In genomic region chr6:44254201-44254956, GRCh38 we compare ENCODE assay signal across 12 cellular contexts. TPM values are rescaled to one million over a fixed set of nuclear protein-coding genes. Genes with fewer than 3 reads are reported as not detected.
DNase-seq lines count a peak whose midpoint lies in the region; ATAC-seq and TF ChIP-seq lines count a peak whose summit lies in the region.
"Had no signal": no experiment of that assay in that cellular context is flagged by ENCODE, and none has a peak within 500 bp of the region (broad histone marks: within the 10 kb centered on the region; RNA-seq: fewer than 3 reads in every experiment).

No MANE protein-coding gene starts in this region.

- peaks cover 72% of the 10 kb centered on the region for H3K4me1 Mint-ChIP-seq in CD8-positive, alpha-beta T cell (ENCODE audit: low read depth)
- peaks cover 43% of the 10 kb centered on the region for H3K4me1 Mint-ChIP-seq in nephron

- H3K27ac ChIP-seq in CD8-positive, alpha-beta T cell (ENCODE audit: low read depth, low read length): no peak overlapping the region
- H3K27ac ChIP-seq in heart right ventricle: no peak overlapping the region
- H3K27ac ChIP-seq: HL-60, ovary had no signal

- no peaks in the 10 kb centered on the region for H3K27me3 ChIP-seq in CD8-positive, alpha-beta T cell (ENCODE audit: insufficient read depth, low read length)
- no peaks in the 10 kb centered on the region for H3K27me3 ChIP-seq in heart right ventricle
- H3K27me3 ChIP-seq: ovary had no signal

- DNase-seq in CD8-positive, alpha-beta T cell: no peak
- DNase-seq in HT1080 (ENCODE audit: low read depth): peak; percentile 48
- DNase-seq in activated T-cell treated with anti-CD3 and anti-CD28 coated beads, Interleukin-2, amount 50 U/mL, for 48 hours: peak; percentile 70
- DNase-seq in OCI-M2 (lab: John Stamatoyannopoulos, UW; ENCODE audit: unreplicated experiment): no peak
- no peak for DNase-seq in heart right ventricle
- no peak for DNase-seq in NK-92 treated with Interleukin-12 subunit alpha and Interleukin-12 subunit beta, amount 100 ng/mL, for 24 hours (lab: John Stamatoyannopoulos, UW)
- DNase-seq: NCI-H510A had no signal

- peaks cover 47% of the 10 kb centered on the region for H3K36me3 ChIP-seq in CD8-positive, alpha-beta T cell (ENCODE audit: insufficient read depth, low read length)
- peaks cover 6 to 79% (median 58%) of the 10 kb centered on the region in 9 donors for H3K36me3 ChIP-seq in heart right ventricle

- intact Hi-C loops in CD8-positive, alpha-beta T cell (cut with DNase I, micrococcal nuclease): no loop called here
- intact Hi-C loops in heart right ventricle (cut with DNase I): loop anchor here in 1 of 10 donors (10.0 kb wide), 1 partner anchor 160 kb away; no protein-coding TSS in a partner anchor

- H3K9me3 ChIP-seq in CD8-positive, alpha-beta T cell (ENCODE audit: low read length): no peaks in the 10 kb centered on the region
- H3K9me3 ChIP-seq in heart right ventricle: no peaks in the 10 kb centered on the region
- H3K9me3 ChIP-seq: ovary had no signal

- H3K4me1 ChIP-seq in CD8-positive, alpha-beta T cell (ENCODE audit: insufficient read depth, low read length): peaks cover 34% of the 10 kb centered on the region
- peaks cover 12 to 79% (median 42%) of the 10 kb centered on the region in 9 donors for H3K4me1 ChIP-seq in heart right ventricle

- peak overlapping the region; percentile 41 for H3K4me3 Mint-ChIP-seq in CD8-positive, alpha-beta T cell
- H3K4me3 Mint-ChIP-seq in nephron: peak overlapping the region; percentile 85 to 90 (median 88)

- H3K36me3 Mint-ChIP-seq in CD8-positive, alpha-beta T cell: peaks cover 83% of the 10 kb centered on the region
- H3K36me3 Mint-ChIP-seq in nephron (ENCODE audit: low read depth): peaks cover 58% of the 10 kb centered on the region

- CTCF ChIA-PET in CD8-positive, alpha-beta T cell (lab: Charles Lee): interaction anchor here (0.9 to 6.3 kb wide), 9 partner anchors 9 to 155 kb away, joined by 3 to 67 read pairs (median 3); partner anchors contain the start of genes HSP90AB1 and NFKBIE

- TF ChIP-seq CTCF in CD8-positive, alpha-beta T cell (IDR thresholded peaks at IDR 0.05): no peak
- TF ChIP-seq CTCF in nephron (IDR thresholded peaks at IDR 0.05; ENCODE audit: unreplicated experiment in 3 of 3): no peak
- TF ChIP-seq CTCF in heart right ventricle (IDR thresholded peaks at IDR 0.05): no peak

- POLR2A ChIA-PET in CD8-positive, alpha-beta T cell (lab: Charles Lee): interaction anchor here (0.7 to 4.6 kb wide), 3 partner anchors 7 to 26 kb away, joined by 3 to 114 read pairs (median 3); partner anchors contain the start of gene HSP90AB1

- H3K27me3 Mint-ChIP-seq in CD8-positive, alpha-beta T cell (ENCODE audit: low read depth): no peaks in the 10 kb centered on the region
- H3K27me3 Mint-ChIP-seq in nephron (ENCODE audit: low read depth): no peaks in the 10 kb centered on the region

- no peak for ATAC-seq in CD8-positive, alpha-beta T cell
- ATAC-seq in HG03457 (IDR thresholded peaks at IDR 0.05; ENCODE audit: unreplicated experiment) (no peak), heart right ventricle (no peak)

- H3K27ac Mint-ChIP-seq in CD8-positive, alpha-beta T cell: peak overlapping the region; percentile 57
- peak overlapping the region; percentile 19 to 67 (median 58) for H3K27ac Mint-ChIP-seq in nephron

- no peaks in the 10 kb centered on the region for H3K9me3 Mint-ChIP-seq in CD8-positive, alpha-beta T cell
- H3K9me3 Mint-ChIP-seq in nephron: no peaks in the 10 kb centered on the region

- no peak overlapping the region for H3K4me3 ChIP-seq in CD8-positive, alpha-beta T cell (ENCODE audit: low read depth, low read length)
- H3K4me3 ChIP-seq in heart right ventricle: no peak overlapping the region
- H3K4me3 ChIP-seq: ovary had no signal

- 70 to 72% methylated on average over 9 of the region's 9 CpGs for WGBS in heart right ventricle, 2 donors

RNA-seq across cellular contexts. Expression of gene SLC35B2, which starts 2.9 kb away (rescaled TPM):
- 1 to 10 TPM; 6.3 to 6.4 TPM for total RNA-seq in CD8-positive, alpha-beta T cell
- 123 and 127 TPM in 2 replicates for total RNA-seq in HT1080 (2014; rRNA removed; shearing (Covaris generic))
- 122 and 140 TPM in 2 replicates for polyA plus RNA-seq in HT1080 (2015; cell fraction: cytosol; rRNA removed)
- 89.5 and 94.0 TPM in 2 replicates for polyA plus RNA-seq in HT1080 (2015; cell fraction: nucleus; rRNA removed)
- total RNA-seq in heart right ventricle: 10 to 100 TPM; 19.4 to 29.8 (median 23.7) TPM
- 10 to 100 TPM in 1 of 2 donors, 1 to 10 TPM in 1; 9.1 to 27.2 TPM for polyA plus RNA-seq in heart right ventricle

RNA-seq across cellular contexts. Expression of gene HSP90AB1, which starts 7.5 kb away (rescaled TPM):
- total RNA-seq in CD8-positive, alpha-beta T cell: 100 to 1,000 TPM; 561 to 585 TPM
- total RNA-seq in HT1080 (2014; rRNA removed; shearing (Covaris generic)): 1,711 and 1,925 TPM in 2 replicates
- polyA plus RNA-seq in HT1080 (2015; cell fraction: cytosol; rRNA removed): 1,157 and 1,362 TPM in 2 replicates
- 2,491 and 2,674 TPM in 2 replicates for polyA plus RNA-seq in HT1080 (2015; cell fraction: nucleus; rRNA removed)
- total RNA-seq in heart right ventricle: 1,000 to 10,000 TPM in 4 of 10 donors, 100 to 1,000 TPM in 6; 675 to 1,053 (median 920) TPM
- polyA plus RNA-seq in heart right ventricle: 100 to 1,000 TPM; 235 to 764 TPM

RNA-seq across cellular contexts. Expression of gene NFKBIE, which starts 11.0 kb away (rescaled TPM):
- total RNA-seq in CD8-positive, alpha-beta T cell: 10 to 100 TPM; 44.5 to 45.8 TPM
- 11.4 and 12.5 TPM in 2 replicates for total RNA-seq in HT1080 (2014; rRNA removed; shearing (Covaris generic))
- polyA plus RNA-seq in HT1080 (2015; cell fraction: cytosol; rRNA removed): 7.2 and 8.5 TPM in 2 replicates
- polyA plus RNA-seq in HT1080 (2015; cell fraction: nucleus; rRNA removed): 4.8 and 5.2 TPM in 2 replicates
- total RNA-seq in heart right ventricle: 1 to 10 TPM; 1.5 to 8.7 (median 3.4) TPM
- 1 to 10 TPM; 5.7 to 5.9 TPM for polyA plus RNA-seq in heart right ventricle

RNA-seq across cellular contexts. Expression of gene TMEM151B, which starts 15.9 kb away (rescaled TPM):
- not detected for total RNA-seq in CD8-positive, alpha-beta T cell
- total RNA-seq in HT1080 (2014; rRNA removed; shearing (Covaris generic)): not detected in 2 replicates
- not detected in 2 replicates for polyA plus RNA-seq in HT1080 (2015; cell fraction: cytosol; rRNA removed)
- polyA plus RNA-seq in HT1080 (2015; cell fraction: nucleus; rRNA removed): not detected in 2 replicates
- 1 to 10 TPM in 1 of 10 donors, under 1 TPM in 5, not detected in 4; 0.09 to 2.2 (median 0.43) TPM for total RNA-seq in heart right ventricle
- polyA plus RNA-seq in heart right ventricle: 1 to 10 TPM in 1 of 2 donors, under 1 TPM in 1; 0.14 to 1.2 TPM
- total RNA-seq: dermis microvascular lymphatic vessel endothelial cell had no signal

RNA-seq across cellular contexts. Expression of gene SLC29A1, which starts 31.0 kb away (rescaled TPM):
- 1 to 10 TPM in 1 of 2 experiments, under 1 TPM in 1; 0.79 to 1.2 TPM for total RNA-seq in CD8-positive, alpha-beta T cell
- 55.2 and 78.8 TPM in 2 replicates for total RNA-seq in HT1080 (2014; rRNA removed; shearing (Covaris generic))
- 53.9 and 62.8 TPM in 2 replicates for polyA plus RNA-seq in HT1080 (2015; cell fraction: cytosol; rRNA removed)
- polyA plus RNA-seq in HT1080 (2015; cell fraction: nucleus; rRNA removed): 128 and 144 TPM in 2 replicates
- 100 to 1,000 TPM; 104 to 198 (median 146) TPM for total RNA-seq in heart right ventricle
- 10 to 100 TPM; 46.3 to 90.9 TPM for polyA plus RNA-seq in heart right ventricle

Comparison
In these comparisons a context has a peak if more than half of its experiments do, and no peak if none do; other contexts are left out.
1. DNase-seq: peak in HT1080 (single experiment) and activated T-cell treated with anti-CD3 and anti-CD28 coated beads, Interleukin-2, amount 50 U/mL, for 48 hours (2 of 2); none in CD8-positive, alpha-beta T cell (0 of 7), OCI-M2 (single experiment), heart right ventricle (0 of 2) and NK-92 treated with Interleukin-12 subunit alpha and Interleukin-12 subunit beta, amount 100 ng/mL, for 24 hours (single experiment).